1 cellular context compared by ENCODE assay signal in genomic region chr10:124076334-124076733, GRCh38.
TF ChIP-seq lines count a peak whose summit lies in the region.

No MANE protein-coding gene starts in this region.

TF ChIP-seq in HepG2, 621 proteins besides CTCF, POLR2A, EP300 and RAD21 (continued from another document):
- peak; percentile 49; the same call in 1 of the 2 replicates for TF ChIP-seq ZBTB38 (CRISPR knock-in tag; IDR thresholded peaks at IDR 0.05)
- no peak for TF ChIP-seq TBX2 (CRISPR knock-in tag; IDR thresholded peaks at IDR 0.05; ENCODE audit: borderline replicate concordance)
